Comparison of ENCODE assay signal across 14 cellular contexts in genomic region chr13:113538689-113539058, GRCh38.
"Had no signal": no experiment of that assay in that cellular context is flagged by ENCODE, and none has a peak within 500 bp of the region (broad histone marks: within the 10 kb centered on the region; RNA-seq: fewer than 3 reads in every experiment).

No MANE protein-coding gene starts in this region.

- ATAC-seq: activated CD8-positive, alpha-beta T cell treated with anti-CD3 and anti-CD28 coated beads, Interleukin-2, amount 10 ng/mL, durations not matched to agents 7 days and 5 days; body of pancreas; esophagus mucosa; gastrocnemius medialis; natural killer cell had no signal

- H3K4me1 ChIP-seq: body of pancreas, gastrocnemius medialis, tibial artery had no signal

- DNase-seq: activated CD4-positive, alpha-beta T cell treated with anti-CD3 and anti-CD28 coated beads, Interleukin-2, amount 10 ng/mL, durations not matched to agents 24 days and 14 days; activated CD8-positive, alpha-beta T cell treated with anti-CD3 and anti-CD28 coated beads, Interleukin-2, amount 10 ng/mL, durations not matched to agents 7 days and 5 days; activated naive CD4-positive, alpha-beta T cell treated with anti-CD3 and anti-CD28 coated beads for 36 hours; activated T-cell treated with anti-CD3 and anti-CD28 coated beads, Interleukin-2, amount 50 U/mL, for 24 hours; gastrocnemius medialis; kidney glomerular epithelial cell; mesendoderm; natural killer cell; retina; stimulated activated CD4-positive, alpha-beta T cell treated with anti-CD3 and anti-CD28 coated beads, Interleukin-2, amount 100 ng/mL, for 24 hours; stimulated activated naive CD4-positive, alpha-beta T cell treated with Interleukin-2 at 50 U/mL for 16 hours had no signal

- H3K27me3 ChIP-seq: body of pancreas, gastrocnemius medialis, tibial artery had no signal

- H3K4me3 ChIP-seq: body of pancreas, gastrocnemius medialis, tibial artery had no signal

- H3K27ac ChIP-seq: body of pancreas, gastrocnemius medialis, tibial artery had no signal

- H3K9me3 ChIP-seq: body of pancreas, gastrocnemius medialis, tibial artery had no signal
